ENCODE assay signal across 8 cellular contexts in the genomic region with DNA sequence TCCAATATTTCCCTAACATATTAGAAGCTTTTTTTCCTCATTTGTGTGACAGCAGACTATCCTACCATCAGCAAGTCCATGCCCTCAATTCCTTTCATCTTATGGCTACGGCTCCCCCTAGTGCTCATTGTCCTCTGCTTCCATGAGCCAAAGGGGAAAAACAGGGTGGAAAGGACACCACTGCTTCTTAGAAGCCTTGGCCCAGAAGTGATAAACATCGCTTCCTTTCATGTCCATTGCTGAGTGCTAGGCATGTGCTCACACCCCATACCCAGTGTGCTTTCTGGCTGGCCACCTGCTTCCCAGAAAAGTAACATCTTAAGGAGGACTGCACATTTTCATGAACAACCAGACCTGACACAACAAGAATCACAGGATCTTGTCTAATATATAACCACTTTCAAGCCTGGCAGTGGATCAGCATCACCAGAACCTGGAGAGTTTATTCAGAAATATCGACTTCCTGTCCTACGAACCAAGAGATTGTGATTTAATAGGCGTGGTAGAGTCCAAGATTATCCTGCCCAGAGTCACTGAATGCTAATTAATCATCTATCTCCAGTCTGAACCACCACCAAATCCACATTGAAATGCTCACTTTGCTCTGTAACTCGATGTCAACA.
DNase-seq lines count a peak whose midpoint lies in the region; ATAC-seq and TF ChIP-seq lines count a peak whose summit lies in the region.

No MANE protein-coding gene starts in this region.

- ATAC-seq in HG03565 (IDR thresholded peaks at IDR 0.05; ENCODE audit: unreplicated experiment) (peak; percentile 60), HG03139 (IDR thresholded peaks at IDR 0.05; ENCODE audit: unreplicated experiment) (no peak)

- no peak overlapping the region for H3K4me3 ChIP-seq in fibroblast of lung (replicated peaks in 1 of 4; ENCODE audit: control extremely low read depth in 1 of 4, insufficient read depth in 1 of 4, low read depth in 3 of 4, low read length in 4 of 4)

- intact Hi-C loops in activated naive CD4-positive, alpha-beta T cell treated with anti-CD3 and anti-CD28 coated beads for 36 hours (cut with micrococcal nuclease): no loop called here

- H3K27me3 ChIP-seq in fibroblast of lung (ENCODE audit: control insufficient read depth, insufficient read depth, low read length): no peaks in the 10 kb centered on the region

- no peak overlapping the region for H3K9ac ChIP-seq in fibroblast of lung (ENCODE audit: insufficient read depth, low read length)

- no peaks in the 10 kb centered on the region for H3K4me1 ChIP-seq in fibroblast of lung (ENCODE audit: control insufficient read depth, extremely low read depth, insufficient read depth, low read length)

- no peaks in the 10 kb centered on the region for H3K36me3 ChIP-seq in fibroblast of lung (ENCODE audit: control insufficient read depth, insufficient read depth, low read length)

- no peak overlapping the region for H3K27ac ChIP-seq in fibroblast of lung (ENCODE audit: insufficient read depth, low read length)

- no peaks in the 10 kb centered on the region for H3K9me3 ChIP-seq in fibroblast of lung (ENCODE audit: control insufficient read depth, insufficient read depth, low read depth, low read length)

- TF ChIP-seq CTCF in fibroblast of lung (conservative IDR thresholded peaks at IDR 0.05 in 1 of 2, IDR thresholded peaks at IDR 0.05 in 1 of 2; ENCODE audit: low read depth in 1 of 2, low read length in 2 of 2): peak; percentile 46 to 53

- no peak overlapping the region for H3K4me2 ChIP-seq in fibroblast of lung (ENCODE audit: extremely low read depth, insufficient read depth, low read length)

- no peaks in the 10 kb centered on the region for H3K9me3 Mint-ChIP-seq in activated naive CD4-positive, alpha-beta T cell treated with anti-CD3 and anti-CD28 coated beads for 36 hours

- no peaks in the 10 kb centered on the region for H4K20me1 ChIP-seq in fibroblast of lung (ENCODE audit: control insufficient read depth, extremely low read depth, insufficient read depth, low read length)

- H3K79me2 ChIP-seq in fibroblast of lung (ENCODE audit: control insufficient read depth, insufficient read depth, low read length): no peaks in the 10 kb centered on the region

- CTCF ChIA-PET in activated naive CD4-positive, alpha-beta T cell treated with anti-CD3 and anti-CD28 coated beads for 36 hours (lab: Charles Lee): no interaction called here

- no peak overlapping the region for H2AFZ ChIP-seq in fibroblast of lung (ENCODE audit: low read length)

- H3K4me3 Mint-ChIP-seq in activated naive CD4-positive, alpha-beta T cell treated with anti-CD3 and anti-CD28 coated beads for 36 hours: no peak overlapping the region

- peak; percentile 4 for DNase-seq in activated naive CD4-positive, alpha-beta T cell treated with anti-CD3 and anti-CD28 coated beads for 36 hours
- DNase-seq in activated naive CD4-positive, alpha-beta T cell treated with Interleukin-2 at 50 U/mL for 16 hours: no peak
- peak; percentile 60 for DNase-seq in RKO (ENCODE audit: low spot score)
- peak; percentile 31 to 37 for DNase-seq in fibroblast of lung (ENCODE audit: low read depth in 2 of 2)
- DNase-seq in nucleus accumbens (lab: John Stamatoyannopoulos, UW): peak in 33 of 56 donors; percentile 1 to 68 (median 14)
- no peak for DNase-seq in NCI-H128 (lab: John Stamatoyannopoulos, UW; ENCODE audit: unreplicated experiment)

- no peaks in the 10 kb centered on the region for H3K36me3 Mint-ChIP-seq in activated naive CD4-positive, alpha-beta T cell treated with anti-CD3 and anti-CD28 coated beads for 36 hours (ENCODE audit: low read depth)

- H3K27ac Mint-ChIP-seq in activated naive CD4-positive, alpha-beta T cell treated with anti-CD3 and anti-CD28 coated beads for 36 hours: no peak overlapping the region

- H3K4me1 Mint-ChIP-seq in activated naive CD4-positive, alpha-beta T cell treated with anti-CD3 and anti-CD28 coated beads for 36 hours (ENCODE audit: low read depth): no peaks in the 10 kb centered on the region

- no peaks in the 10 kb centered on the region for H3K27me3 Mint-ChIP-seq in activated naive CD4-positive, alpha-beta T cell treated with anti-CD3 and anti-CD28 coated beads for 36 hours (ENCODE audit: low read depth)

Comparison
In these comparisons a context has a peak if more than half of its experiments do, and no peak if none do; other contexts are left out.
1. DNase-seq: peak in activated naive CD4-positive, alpha-beta T cell treated with anti-CD3 and anti-CD28 coated beads for 36 hours (single experiment), RKO (single experiment), fibroblast of lung (2 of 2) and nucleus accumbens (33 of 56); none in activated naive CD4-positive, alpha-beta T cell treated with Interleukin-2 at 50 U/mL for 16 hours (single experiment) and NCI-H128 (single experiment).